1 cellular context compared by ENCODE assay signal in genomic region chr17:4509923-4510614, GRCh38.
A peak's percentile ranks its signal among the peaks of the same experiment; 100 is the strongest.
TF ChIP-seq lines count a peak whose summit lies in the region.

No MANE protein-coding gene starts in this region.

TF ChIP-seq in K562, 482 proteins besides CTCF, POLR2A, EP300 and RAD21:
- TF ChIP-seq ZFP36 (IDR thresholded peaks at IDR 0.05; ENCODE audit: low read depth, low read length, partially characterized antibody): peak; percentile 35
- TF ChIP-seq HEY1 (CRISPR knock-in tag; IDR thresholded peaks at IDR 0.05; ENCODE audit: borderline replicate concordance): no peak
